8 cellular contexts compared by ENCODE assay signal in the genomic region with DNA sequence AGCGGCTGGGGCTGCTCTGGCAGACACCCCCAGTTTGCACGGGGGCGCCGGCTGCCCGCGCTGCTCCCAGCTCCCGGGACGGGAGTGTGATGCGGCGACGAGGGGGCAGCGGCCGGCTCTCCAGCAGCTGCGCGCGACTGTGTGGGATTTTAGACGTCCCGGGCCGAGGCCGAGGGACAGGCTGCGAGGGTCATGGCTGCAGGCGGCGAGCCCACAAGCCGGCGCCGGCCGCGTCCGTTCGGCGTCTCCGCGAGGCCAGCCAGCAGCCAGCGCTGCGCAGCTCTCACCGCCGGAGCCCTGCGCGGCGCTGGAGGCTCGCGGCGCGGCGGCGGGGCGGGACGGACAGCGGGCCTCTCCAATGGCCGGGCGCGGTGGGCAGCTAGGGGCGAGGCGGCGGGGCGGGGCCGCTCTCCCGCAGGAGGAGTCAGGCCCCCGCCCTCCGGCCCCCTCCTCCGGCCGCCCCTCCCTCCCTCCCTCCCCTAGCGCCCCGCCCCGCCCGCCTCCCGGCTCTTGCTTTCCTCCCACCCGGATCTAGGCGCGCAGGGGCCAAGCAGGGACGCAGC. TPM values are rescaled to one million over a fixed set of nuclear protein-coding genes. Genes with fewer than 3 reads are reported as not detected.
DNase-seq lines count a peak whose midpoint lies in the region; ATAC-seq and TF ChIP-seq lines count a peak whose summit lies in the region.

A gene (minus strand): TSS at position 285 of the 563 bp plus-strand sequence. CDS start 310 bp downstream, outside the sequence.

- peaks cover 10% of the 10 kb centered on the region for H3K4me1 ChIP-seq in endodermal cell (ENCODE audit: control insufficient read depth, insufficient read depth, low read length)

- H3K4me3 Mint-ChIP-seq in endodermal cell = peak within 1 kb of the TSS; percentile 89

- peaks cover 4% of the 10 kb centered on the region for H3K27me3 Mint-ChIP-seq in endodermal cell (ENCODE audit: insufficient read depth)

- peak within 1 kb of the TSS; percentile 94 for H3K4me3 ChIP-seq in endodermal cell (ENCODE audit: low read length)

- H3K9me3 Mint-ChIP-seq in endodermal cell = no peaks in the 10 kb centered on the region

- H3K27me3 ChIP-seq in endodermal cell (ENCODE audit: control insufficient read depth, insufficient read depth, low read length, poor library complexity, severe bottlenecking) = no peaks in the 10 kb centered on the region

- H3K9ac ChIP-seq in endodermal cell (ENCODE audit: extremely low read depth, low read length, poor library complexity, severe bottlenecking) = peak within 1 kb of the TSS; percentile 81

- peaks cover 20% of the 10 kb centered on the region for H3K36me3 ChIP-seq in endodermal cell (ENCODE audit: control insufficient read depth, insufficient read depth, low read length)

- H3K4me1 Mint-ChIP-seq in endodermal cell = peaks cover 52% of the 10 kb centered on the region

- peak; percentile 92 for ATAC-seq in GM19043 (IDR thresholded peaks at IDR 0.05; ENCODE audit: low read depth, unreplicated experiment)
- peak; percentile 95 for ATAC-seq in HG03159 (IDR thresholded peaks at IDR 0.05; ENCODE audit: unreplicated experiment)

- peak; percentile 38 for TF ChIP-seq CTCF in endodermal cell (conservative IDR thresholded peaks at IDR 0.05)

- peak; percentile 79 for DNase-seq in CD1c-positive myeloid dendritic cell (ENCODE audit: extremely low spot score)
- peak; percentile 92 for DNase-seq in NCI-H345 (lab: John Stamatoyannopoulos, UW)
- peak; percentile 61 to 72 for DNase-seq in activated CD4-positive, alpha-beta T cell treated with anti-CD3 and anti-CD28 coated beads, Interleukin-2, amount 50 U/mL, for 48 hours
- peak; percentile 96 for DNase-seq in endodermal cell
- DNase-seq in medulla oblongata (ENCODE audit: extremely low spot score) = peak; percentile 87
- peak; percentile 51 to 71 for DNase-seq in stimulated activated CD8-positive, alpha-beta memory T cell treated with anti-CD3 and anti-CD28 coated beads, Interleukin-2, amount 100 ng/mL, for 48 hours (ENCODE audit: low read depth in 2 of 2)

- peaks cover 25% of the 10 kb centered on the region for H3K36me3 Mint-ChIP-seq in endodermal cell (ENCODE audit: low read depth)

- no peaks in the 10 kb centered on the region for H3K9me3 ChIP-seq in endodermal cell (ENCODE audit: control insufficient read depth, low read length)

- H3K27ac Mint-ChIP-seq in endodermal cell = peak within 1 kb of the TSS; percentile 97

- WGBS in endodermal cell (ENCODE audit: insufficient coverage in 1 of 2, insufficient read length in 1 of 2), 2 experiments = 0% methylated on average over 10 to 57 of the region's 71 CpGs

- H3K27ac ChIP-seq in endodermal cell (ENCODE audit: low read depth, low read length) = peak within 1 kb of the TSS; percentile 55

RNA-seq across cellular contexts. Expression of the gene that starts here (rescaled TPM):
- total RNA-seq in endodermal cell = 10 to 100 TPM; 52.1 to 53.9 TPM
- 11.2 TPM for polyA plus RNA-seq in endodermal cell (2013, experiment 1 of 2)
- polyA plus RNA-seq in endodermal cell (2013, experiment 2 of 2) = 11.4 TPM

Comparison
In these comparisons a context has a peak if more than half of its experiments do, and no peak if none do; other contexts are left out.
1. Peak in every context shown above with its lines: DNase-seq, ATAC-seq, H3K4me3 ChIP-seq and H3K27ac ChIP-seq.